In the genomic region with DNA sequence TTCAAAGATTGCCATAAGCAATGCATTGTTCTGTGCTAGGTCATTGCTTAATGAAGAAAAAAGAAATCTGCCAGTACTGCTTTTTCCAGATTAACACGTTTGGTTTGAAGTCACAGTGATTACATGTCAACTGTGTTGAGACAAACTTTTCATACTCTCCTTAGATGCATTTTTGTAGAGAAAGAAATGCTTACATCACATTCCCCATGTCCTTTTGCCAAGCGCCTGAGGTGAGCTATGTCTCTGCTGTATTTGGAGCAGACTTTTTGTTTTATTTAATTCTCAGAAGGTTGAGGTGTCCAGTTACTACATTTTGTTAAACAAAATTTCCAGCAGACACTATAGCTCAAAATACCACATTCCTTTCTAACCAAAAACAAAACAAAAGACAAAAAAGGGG, we compare ENCODE assay signal across 23 cellular contexts. TPM values are rescaled to one million over a fixed set of nuclear protein-coding genes. Genes with fewer than 3 reads are reported as not detected.
DNase-seq lines count a peak whose midpoint lies in the region; ATAC-seq and TF ChIP-seq lines count a peak whose summit lies in the region.
"Had no signal": no experiment of that assay in that cellular context is flagged by ENCODE, and none has a peak within 500 bp of the region (broad histone marks: within the 10 kb centered on the region; RNA-seq: fewer than 3 reads in every experiment).

No MANE protein-coding gene starts in this region.

- H3K27ac Mint-ChIP-seq in osteocyte (ENCODE audit: unreplicated experiment): peak overlapping the region; percentile 84
- H3K27ac Mint-ChIP-seq: CD4-positive, CD25-positive, alpha-beta regulatory T cell had no signal

- H3K4me3 ChIP-seq in AG10803 (ENCODE audit: low read length): no peak overlapping the region

- peaks cover 18% of the 10 kb centered on the region for H3K36me3 Mint-ChIP-seq in osteocyte (ENCODE audit: unreplicated experiment)
- H3K36me3 Mint-ChIP-seq: CD4-positive, CD25-positive, alpha-beta regulatory T cell had no signal

- DNase-seq in AG10803 (ENCODE audit: low read depth) (peak; percentile 17), astrocyte of the hippocampus (ENCODE audit: low read depth, low spot score) (peak; percentile 44), fibroblast of gingiva (ENCODE audit: low read depth) (peak; percentile 69), osteocyte (ENCODE audit: extremely low spot score, unreplicated experiment) (no peak), omental fat pad (ENCODE audit: low spot score) (no peak), OCI-M1 (lab: John Stamatoyannopoulos, UW) (no peak)
- DNase-seq: 8988T; BE2C; CD4-positive, CD25-positive, alpha-beta regulatory T cell; COR-L47; DMS 273 treated with DMSO at 0.1 percent for 48 hours; GDM1; KBM-7; MV-4-11; NCI-H1417; NCI-H187; NCI-H2107; NCI-H510A; NCI-H774; RPMI8226; SHP77 treated with DMSO at 0.1 percent for 48 hours had no signal

- H3K27me3 Mint-ChIP-seq in osteocyte (ENCODE audit: unreplicated experiment): peaks cover 3% of the 10 kb centered on the region
- H3K27me3 Mint-ChIP-seq: CD4-positive, CD25-positive, alpha-beta regulatory T cell had no signal

- ATAC-seq in omental fat pad (ENCODE audit: low FRiP score) (no peak), HG03378 (IDR thresholded peaks at IDR 0.05; ENCODE audit: unreplicated experiment) (no peak), GM19351 (IDR thresholded peaks at IDR 0.05; ENCODE audit: unreplicated experiment) (no peak)

- peak overlapping the region; percentile 33 for H3K4me3 Mint-ChIP-seq in osteocyte (ENCODE audit: unreplicated experiment)
- H3K4me3 Mint-ChIP-seq: CD4-positive, CD25-positive, alpha-beta regulatory T cell had no signal

- H3K9me3 Mint-ChIP-seq in osteocyte (ENCODE audit: unreplicated experiment): no peaks in the 10 kb centered on the region
- H3K9me3 Mint-ChIP-seq: CD4-positive, CD25-positive, alpha-beta regulatory T cell had no signal

- TF ChIP-seq CTCF in AG10803 (conservative IDR thresholded peaks at IDR 0.05; ENCODE audit: low read length) (no peak), osteocyte (IDR thresholded peaks at IDR 0.05) (no peak), omental fat pad (IDR thresholded peaks at IDR 0.05) (no peak)

- H3K4me1 Mint-ChIP-seq in osteocyte (ENCODE audit: unreplicated experiment): peaks cover 26% of the 10 kb centered on the region
- H3K4me1 Mint-ChIP-seq: CD4-positive, CD25-positive, alpha-beta regulatory T cell had no signal

RNA-seq across cellular contexts. Expression of a gene that starts 16.2 kb away (rescaled TPM):
- total RNA-seq in osteocyte (6.7 and 8.7 TPM in 2 replicates), omental fat pad (10 to 100 TPM in 3 of 4 donors, 1 to 10 TPM in 1; 8.7 to 14.8 (median 10.8) TPM)

RNA-seq across cellular contexts. Expression of a gene that starts 16.4 kb away (rescaled TPM):
- total RNA-seq in osteocyte (9.4 and 12.4 TPM in 2 replicates), omental fat pad (1 to 10 TPM; 1.3 to 2.7 (median 1.8) TPM)

Comparison
In these comparisons a context has a peak if more than half of its experiments do, and no peak if none do; other contexts are left out.
1. DNase-seq: peak in AG10803 (single experiment), astrocyte of the hippocampus (single experiment) and fibroblast of gingiva (single experiment); none in osteocyte (single experiment), omental fat pad (single experiment) and OCI-M1 (single experiment).